Comparison of ENCODE assay signal across 33 cellular contexts in the genomic region with DNA sequence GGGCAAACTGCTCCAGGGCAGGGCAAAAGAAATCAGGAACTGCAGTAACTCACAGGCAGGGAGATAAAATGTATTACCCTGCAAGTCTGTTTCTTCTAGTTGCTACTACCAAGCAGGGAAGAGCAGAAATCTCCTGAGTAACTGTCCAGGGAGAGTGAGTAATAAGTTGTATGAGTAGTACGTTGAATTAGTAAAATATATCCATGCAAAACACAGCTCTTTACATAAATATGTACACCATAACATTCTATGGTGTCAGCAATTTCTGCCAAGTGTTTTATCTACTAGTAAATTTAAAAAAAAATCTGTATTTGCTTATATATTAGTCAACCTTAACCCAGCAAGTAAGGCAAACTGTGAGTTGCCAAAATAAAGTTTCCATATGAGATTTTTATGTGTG.
DNase-seq lines count a peak whose midpoint lies in the region; ATAC-seq and TF ChIP-seq lines count a peak whose summit lies in the region.
"Had no signal": no experiment of that assay in that cellular context is flagged by ENCODE, and none has a peak within 500 bp of the region (broad histone marks: within the 10 kb centered on the region; RNA-seq: fewer than 3 reads in every experiment).

No MANE protein-coding gene starts in this region.

- ATAC-seq in PC-3 (peak; percentile 76), GM18870 (IDR thresholded peaks at IDR 0.05; ENCODE audit: unreplicated experiment) (no peak)
- ATAC-seq: esophagus mucosa; GM23338; left colon; natural killer cell treated with Interleukin-12 subunit alpha and Interleukin-12 subunit beta and Interleukin-15 and Interleukin-18, amount 100 ng/mL, for 72 hours; WTC11 had no signal

- H3F3A ChIP-seq in PC-3 (ENCODE audit: low read length, unreplicated experiment): no peaks in the 10 kb centered on the region

- peak overlapping the region; percentile 61 for H3K27ac Mint-ChIP-seq in osteocyte (ENCODE audit: unreplicated experiment)
- H3K27ac Mint-ChIP-seq: activated CD4-positive, alpha-beta T cell treated with anti-CD3 and anti-CD28 coated beads, Interleukin-2, amount 10 ng/mL, durations not matched to agents 7 days and 5 days; dendritic cell treated with granulocyte-macrophage colony-stimulating factor and Interleukin-4, amounts not matched to agents 40 ng/mL and 50 ng/mL, for 4 days; GM23338; natural killer cell treated with Interleukin-12 subunit alpha and Interleukin-12 subunit beta and Interleukin-15 and Interleukin-18, amount 100 ng/mL, for 72 hours; WTC11 had no signal

- H3K4me2 ChIP-seq in PC-3 (ENCODE audit: low read length) (no peak overlapping the region), fibroblast of lung (ENCODE audit: extremely low read depth, insufficient read depth, low read length) (no peak overlapping the region)
- H3K4me2 ChIP-seq: GM23338, KMS-11 had no signal

- intact Hi-C loops in PC-3 (cut with micrococcal nuclease): loop anchor here (10.0 kb wide), 1 partner anchor 219 kb away; a partner anchor contains a TSS

- CTCF ChIA-PET in PC-3 (lab: Charles Lee): no interaction called here

- H3K27me3 Mint-ChIP-seq in osteocyte (ENCODE audit: unreplicated experiment): no peaks in the 10 kb centered on the region
- H3K27me3 Mint-ChIP-seq: activated CD4-positive, alpha-beta T cell treated with anti-CD3 and anti-CD28 coated beads, Interleukin-2, amount 10 ng/mL, durations not matched to agents 7 days and 5 days; activated T-cell treated with anti-CD3 and anti-CD28 coated beads, Interleukin-2, amount 50 U/mL, for 24 hours; dendritic cell treated with granulocyte-macrophage colony-stimulating factor and Interleukin-4, amounts not matched to agents 40 ng/mL and 50 ng/mL, for 4 days; natural killer cell treated with Interleukin-12 subunit alpha and Interleukin-12 subunit beta and Interleukin-15 and Interleukin-18, amount 100 ng/mL, for 72 hours had no signal

- H2AFZ ChIP-seq in PC-3 (ENCODE audit: low read length) (no peak overlapping the region), fibroblast of lung (ENCODE audit: low read length) (no peak overlapping the region)
- H2AFZ ChIP-seq: GM23338 had no signal

- BruUV-seq in PC-3 (replicated peaks; lab: Mats Ljungman, UMichigan): no TSS peak

- no peak overlapping the region for H3K9ac ChIP-seq in PC-3 (ENCODE audit: low read length)
- no peak overlapping the region for H3K9ac ChIP-seq in fibroblast of lung (ENCODE audit: insufficient read depth, low read length)
- H3K9ac ChIP-seq: KMS-11 had no signal

- H3K4me1 ChIP-seq in PC-3 (ENCODE audit: insufficient read depth, low read length) (peaks cover 24% of the 10 kb centered on the region), fibroblast of lung (ENCODE audit: control insufficient read depth, extremely low read depth, insufficient read depth, low read length) (peaks cover 5% of the 10 kb centered on the region)
- H3K4me1 ChIP-seq: suprapubic skin, upper lobe of left lung had no signal

- H3K9me2 ChIP-seq in PC-3 (replicated peaks; ENCODE audit: low read length): no peaks in the 10 kb centered on the region

- H4K20me1 ChIP-seq in PC-3 (ENCODE audit: low read length) (no peaks in the 10 kb centered on the region), fibroblast of lung (ENCODE audit: control insufficient read depth, extremely low read depth, insufficient read depth, low read length) (no peaks in the 10 kb centered on the region)

- POLR2A ChIA-PET in PC-3 (lab: Charles Lee; ENCODE audit: unreplicated experiment): interaction anchor here (0.5 kb wide), 1 partner anchor 1685 kb away, joined by 3 read pairs; no protein-coding TSS in a partner anchor

- no peaks in the 10 kb centered on the region for H3K36me3 Mint-ChIP-seq in osteocyte (ENCODE audit: unreplicated experiment)

- H3K4me3 ChIP-seq in PC-3 (ENCODE audit: low read length) (no peak overlapping the region), fibroblast of lung (replicated peaks in 1 of 4; ENCODE audit: control extremely low read depth in 1 of 4, insufficient read depth in 1 of 4, low read depth in 3 of 4, low read length in 4 of 4) (no peak overlapping the region), coronary artery (no peak overlapping the region)
- H3K4me3 ChIP-seq: GM23338, ovary, suprapubic skin, upper lobe of left lung had no signal

- no peaks in the 10 kb centered on the region for H3K9me3 Mint-ChIP-seq in osteocyte (ENCODE audit: unreplicated experiment)
- H3K9me3 Mint-ChIP-seq: activated CD4-positive, alpha-beta T cell treated with anti-CD3 and anti-CD28 coated beads, Interleukin-2, amount 10 ng/mL, durations not matched to agents 7 days and 5 days; dendritic cell treated with granulocyte-macrophage colony-stimulating factor and Interleukin-4, amounts not matched to agents 40 ng/mL and 50 ng/mL, for 4 days had no signal

- H3K4me3 Mint-ChIP-seq in osteocyte (ENCODE audit: unreplicated experiment): no peak overlapping the region
- H3K4me3 Mint-ChIP-seq: activated CD4-positive, alpha-beta T cell treated with anti-CD3 and anti-CD28 coated beads, Interleukin-2, amount 10 ng/mL, durations not matched to agents 7 days and 5 days; activated T-cell treated with anti-CD3 and anti-CD28 coated beads, Interleukin-2, amount 50 U/mL, for 24 hours; dendritic cell treated with granulocyte-macrophage colony-stimulating factor and Interleukin-4, amounts not matched to agents 40 ng/mL and 50 ng/mL, for 4 days; GM23338; natural killer cell treated with Interleukin-12 subunit alpha and Interleukin-12 subunit beta and Interleukin-15 and Interleukin-18, amount 100 ng/mL, for 72 hours; WTC11 had no signal

- H3K36me3 ChIP-seq in PC-3 (ENCODE audit: low read depth, low read length): no peaks in the 10 kb centered on the region
- no peaks in the 10 kb centered on the region for H3K36me3 ChIP-seq in fibroblast of lung (ENCODE audit: control insufficient read depth, insufficient read depth, low read length)
- H3K36me3 ChIP-seq: ovary, suprapubic skin, upper lobe of left lung had no signal

- peaks cover 42% of the 10 kb centered on the region for H3K4me1 Mint-ChIP-seq in osteocyte (ENCODE audit: unreplicated experiment)
- H3K4me1 Mint-ChIP-seq: activated CD4-positive, alpha-beta T cell treated with anti-CD3 and anti-CD28 coated beads, Interleukin-2, amount 10 ng/mL, durations not matched to agents 7 days and 5 days had no signal

- H3K9me3 ChIP-seq in PC-3 (ENCODE audit: low read length): no peaks in the 10 kb centered on the region
- H3K9me3 ChIP-seq in fibroblast of lung (ENCODE audit: control insufficient read depth, insufficient read depth, low read depth, low read length): no peaks in the 10 kb centered on the region
- H3K9me3 ChIP-seq: ovary, suprapubic skin, upper lobe of left lung had no signal

- no peaks in the 10 kb centered on the region for H3K79me2 ChIP-seq in PC-3 (ENCODE audit: low read length)
- no peaks in the 10 kb centered on the region for H3K79me2 ChIP-seq in fibroblast of lung (ENCODE audit: control insufficient read depth, insufficient read depth, low read length)

- DNase-seq in GM03348 (ENCODE audit: low spot score) (peak; percentile 12), PC-3 (peak; percentile 53), fibroblast of lung (ENCODE audit: low read depth in 2 of 2) (peak; percentile 25 to 50), osteocyte (ENCODE audit: extremely low spot score, unreplicated experiment) (no peak), NCI-H82 (lab: John Stamatoyannopoulos, UW) (no peak), coronary artery (ENCODE audit: low spot score) (no peak)
- DNase-seq: activated CD4-positive, alpha-beta T cell treated with anti-CD3 and anti-CD28 coated beads, Interleukin-2, amount 10 ng/mL, durations not matched to agents 7 days and 5 days; activated gamma-delta T cell treated with Interleukin-2 at 50 U/mL for 16 hours; activated T-cell treated with anti-CD3 and anti-CD28 coated beads, Interleukin-2, amount 50 U/mL, for 24 hours; central memory CD4-positive, alpha-beta T cell; COR-L47; GDM1; hippocampal formation; left colon; NCI-H1417; NCI-H2029 treated with DMSO at 0.1 percent for 48 hours; NCI-H2227 treated with DMSO at 0.1 percent for 48 hours; NCI-H526 treated with DMSO at 0.1 percent for 48 hours; ovary; retina; small intestine; stimulated activated naive CD4-positive, alpha-beta T cell treated with Interleukin-2 at 50 U/mL for 16 hours; T1000; upper lobe of left lung had no signal

- TF ChIP-seq CTCF in PC-3 (conservative IDR thresholded peaks at IDR 0.05; ENCODE audit: low read depth, low read length) (no peak), fibroblast of lung (conservative IDR thresholded peaks at IDR 0.05 in 1 of 2, IDR thresholded peaks at IDR 0.05 in 1 of 2; ENCODE audit: low read depth in 1 of 2, low read length in 2 of 2) (no peak), osteocyte (IDR thresholded peaks at IDR 0.05) (no peak), coronary artery (IDR thresholded peaks at IDR 0.05) (no peak)

- H3K27ac ChIP-seq in PC-3 (ENCODE audit: low read length) (no peak overlapping the region), fibroblast of lung (ENCODE audit: insufficient read depth, low read length) (no peak overlapping the region), coronary artery (no peak overlapping the region)
- H3K27ac ChIP-seq: C4-2B, KMS-11, ovary, suprapubic skin, upper lobe of left lung had no signal

- H3K27me3 ChIP-seq in PC-3 (ENCODE audit: low read length): no peaks in the 10 kb centered on the region
- no peaks in the 10 kb centered on the region for H3K27me3 ChIP-seq in fibroblast of lung (ENCODE audit: control insufficient read depth, insufficient read depth, low read length)
- H3K27me3 ChIP-seq: ovary, suprapubic skin, upper lobe of left lung had no signal

Comparison
In these comparisons a context has a peak if more than half of its experiments do, and no peak if none do; other contexts are left out.
1. DNase-seq: peak in GM03348 (single experiment), PC-3 (single experiment) and fibroblast of lung (2 of 2); none in osteocyte (single experiment), NCI-H82 (single experiment) and coronary artery (single experiment).